11 cellular contexts compared by ENCODE assay signal in genomic region chr3:107661447-107662108, GRCh38.
DNase-seq lines count a peak whose midpoint lies in the region; ATAC-seq, FAIRE-seq and TF ChIP-seq lines count a peak whose summit lies in the region.
"Had no signal": no experiment of that assay in that cellular context is flagged by ENCODE, and none has a peak within 500 bp of the region (broad histone marks: within the 10 kb centered on the region; RNA-seq: fewer than 3 reads in every experiment).

No MANE protein-coding gene starts in this region.

- H4K20me1 ChIP-seq in astrocyte (ENCODE audit: insufficient read depth, low read length) = peaks cover 4% of the 10 kb centered on the region

- peak overlapping the region; percentile 48 for H3K27ac Mint-ChIP-seq in astrocyte (ENCODE audit: unreplicated experiment)
- no peak overlapping the region for H3K27ac Mint-ChIP-seq in natural killer cell treated with Interleukin-12 subunit alpha and Interleukin-12 subunit beta and Interleukin-15 and Interleukin-18, amount 100 ng/mL, for 72 hours
- H3K27ac Mint-ChIP-seq: neural progenitor cell had no signal

- no peaks in the 10 kb centered on the region for H3K9me3 ChIP-seq in astrocyte (ENCODE audit: insufficient read depth, low read depth, low read length)

- H3K4me1 Mint-ChIP-seq in astrocyte (ENCODE audit: low read depth, unreplicated experiment) = peaks cover 23% of the 10 kb centered on the region
- H3K4me1 Mint-ChIP-seq in natural killer cell treated with Interleukin-12 subunit alpha and Interleukin-12 subunit beta and Interleukin-15 and Interleukin-18, amount 100 ng/mL, for 72 hours (ENCODE audit: low read depth in 2 of 2) = peaks cover 13 to 15% of the 10 kb centered on the region in 2 donors

- TF ChIP-seq CTCF in GM12865 (IDR thresholded peaks at IDR 0.05; ENCODE audit: insufficient read depth, low read depth, low read length, missing control alignments) (no peak), astrocyte (IDR thresholded peaks at IDR 0.05; ENCODE audit: insufficient read depth, low read depth, low read length) (no peak)

- peak overlapping the region; percentile 77 for H3K4me2 ChIP-seq in astrocyte (ENCODE audit: low read length)
- H3K4me2 ChIP-seq: neural progenitor cell had no signal

- H3K9ac ChIP-seq in astrocyte (ENCODE audit: low read length) = peak overlapping the region; percentile 68
- H3K9ac ChIP-seq: neural progenitor cell had no signal

- peaks cover 2% of the 10 kb centered on the region for H3K36me3 Mint-ChIP-seq in astrocyte (ENCODE audit: low read depth, unreplicated experiment)
- H3K36me3 Mint-ChIP-seq in natural killer cell treated with Interleukin-12 subunit alpha and Interleukin-12 subunit beta and Interleukin-15 and Interleukin-18, amount 100 ng/mL, for 72 hours = no peaks in the 10 kb centered on the region

- no peaks in the 10 kb centered on the region for H3K27me3 Mint-ChIP-seq in astrocyte (ENCODE audit: low read depth, unreplicated experiment)
- H3K27me3 Mint-ChIP-seq in natural killer cell treated with Interleukin-12 subunit alpha and Interleukin-12 subunit beta and Interleukin-15 and Interleukin-18, amount 100 ng/mL, for 72 hours = no peaks in the 10 kb centered on the region
- H3K27me3 Mint-ChIP-seq: central memory CD8-positive, alpha-beta T cell had no signal

- H3K4me3 ChIP-seq in GM12865 (ENCODE audit: low read depth, low read length) (no peak overlapping the region), astrocyte (ENCODE audit: insufficient read depth, low read depth, low read length) (peak overlapping the region; percentile 15)
- H3K4me3 ChIP-seq: neural progenitor cell had no signal

- no peak for FAIRE-seq in astrocyte (lab: Jason Lieb, UNC)

- DNase-seq in GM12865 (ENCODE audit: low read depth) (peak; percentile 45), astrocyte (ENCODE audit: low read depth) (no peak), posterior vena cava (ENCODE audit: low spot score) (no peak), HT-29 (ENCODE audit: low spot score) (no peak), dedifferentiated amniotic fluid mesenchymal stem cell (ENCODE audit: extremely low spot score) (no peak)
- DNase-seq in natural killer cell treated with Interleukin-12 subunit alpha and Interleukin-12 subunit beta and Interleukin-15 and Interleukin-18, amount 100 ng/mL, for 72 hours (ENCODE audit: low spot score) = no peak
- DNase-seq: SW 1271 had no signal

- peak overlapping the region; percentile 68 for H3K27ac ChIP-seq in astrocyte (ENCODE audit: low read depth, low read length)

- intact Hi-C loops in posterior vena cava (cut with DNase I) = loop anchor here in 1 of 2 donors (5.0 kb wide), 1 partner anchor 81 kb away; no protein-coding TSS in a partner anchor

- peaks cover under 1% of the 10 kb centered on the region for H3K36me3 ChIP-seq in astrocyte (ENCODE audit: insufficient read depth, low read length)
- H3K36me3 ChIP-seq: neural progenitor cell had no signal

- H3K4me1 ChIP-seq in astrocyte (ENCODE audit: insufficient read depth, low read length) = peaks cover 21% of the 10 kb centered on the region

- no peaks in the 10 kb centered on the region for H3K9me3 Mint-ChIP-seq in astrocyte (ENCODE audit: unreplicated experiment)
- no peaks in the 10 kb centered on the region for H3K9me3 Mint-ChIP-seq in natural killer cell treated with Interleukin-12 subunit alpha and Interleukin-12 subunit beta and Interleukin-15 and Interleukin-18, amount 100 ng/mL, for 72 hours
- H3K9me3 Mint-ChIP-seq: central memory CD8-positive, alpha-beta T cell; neural progenitor cell had no signal

- H3K79me2 ChIP-seq in astrocyte (ENCODE audit: insufficient read depth, low read length) = no peaks in the 10 kb centered on the region

- no peaks in the 10 kb centered on the region for H3K27me3 ChIP-seq in astrocyte (ENCODE audit: insufficient read depth, low read length)
- H3K27me3 ChIP-seq: neural progenitor cell had no signal

- H3K4me3 Mint-ChIP-seq in astrocyte (ENCODE audit: unreplicated experiment) = no peak overlapping the region
- H3K4me3 Mint-ChIP-seq in natural killer cell treated with Interleukin-12 subunit alpha and Interleukin-12 subunit beta and Interleukin-15 and Interleukin-18, amount 100 ng/mL, for 72 hours = peak overlapping the region; percentile 3
- H3K4me3 Mint-ChIP-seq: central memory CD8-positive, alpha-beta T cell; neural progenitor cell had no signal

- H2AFZ ChIP-seq in astrocyte (ENCODE audit: low read depth, low read length) = no peak overlapping the region
- H2AFZ ChIP-seq: neural progenitor cell had no signal

- peak; percentile 63 for ATAC-seq in HG03103 (IDR thresholded peaks at IDR 0.05; ENCODE audit: low read depth, unreplicated experiment)
- ATAC-seq in natural killer cell treated with Interleukin-12 subunit alpha and Interleukin-12 subunit beta and Interleukin-15 and Interleukin-18, amount 100 ng/mL, for 72 hours = peak in 1 of 2 donors; percentile 52
- no peak for ATAC-seq in esophagus mucosa
